In genomic region chr6:84105215-84105941, GRCh38 we compare ENCODE assay signal across 7 cellular contexts.
A peak's percentile ranks its signal among the peaks of the same experiment; 100 is the strongest.
DNase-seq lines count a peak whose midpoint lies in the region; ATAC-seq and TF ChIP-seq lines count a peak whose summit lies in the region.
"Not testable (repeated sequence)": the region's sequence is repeated elsewhere in the genome, so short reads cannot be mapped to it uniquely, and the experiment has no call there.

No MANE protein-coding gene starts in this region.

- in situ Hi-C loops in Caki2 (cut with HindIII; ENCODE audit: low pct_unique_long_range_greater_than_20kb, low sequenced_read_pairs): not testable (repeated sequence)

- peak overlapping the region; percentile 39; the same call in 1 of the 2 replicates for H3K27ac Mint-ChIP-seq in HFFc6

- not testable (repeated sequence) for H3K4me3 ChIP-seq in NB4 (ENCODE audit: low read depth, low read length); foreskin fibroblast (ENCODE audit: low read depth in 1 of 2, low read length in 2 of 2); mucosa of descending colon

- H3K9me3 ChIP-seq in mucosa of descending colon: not testable (repeated sequence)

- TF ChIP-seq POLR2A in NB4 (IDR thresholded peaks at IDR 0.05; ENCODE audit: extremely low read depth, insufficient read length): not testable (repeated sequence)

- not testable (repeated sequence) for H3K27me3 Mint-ChIP-seq in HFFc6 (ENCODE audit: insufficient read depth)

- peaks cover 31% of the 10 kb centered on the region for H3K4me1 Mint-ChIP-seq in HFFc6 (ENCODE audit: low read depth)

- not testable (repeated sequence) for H3K36me3 Mint-ChIP-seq in HFFc6 (ENCODE audit: low read depth)

- not testable (repeated sequence) for H3K4me1 ChIP-seq in mucosa of descending colon (ENCODE audit: low read depth)

- ATAC-seq in mucosa of descending colon: peak; percentile 47

- not testable (repeated sequence) for TF ChIP-seq CTCF in HFFc6 (IDR thresholded peaks at IDR 0.05); NB4 (IDR thresholded peaks at IDR 0.05; ENCODE audit: low read depth, low read length); foreskin fibroblast (IDR thresholded peaks at IDR 0.05; ENCODE audit: low read depth, low read length); mucosa of descending colon (IDR thresholded peaks at IDR 0.05)

- not testable (repeated sequence) for H3K4me3 Mint-ChIP-seq in HFFc6

- DNase-seq in Caki2 (ENCODE audit: low read depth) (peak; percentile 50), HFFc6 (peak; percentile 52), NB4 (ENCODE audit: low read depth) (peak; percentile 15), T1000 (lab: John Stamatoyannopoulos, UW) (peak; percentile 19), dermis blood vessel endothelial cell (peak; percentile 18), foreskin fibroblast (peak; percentile 52 to 79)
- DNase-seq in mucosa of descending colon: not testable (repeated sequence)

- intact Hi-C loops in mucosa of descending colon (cut with DNase I, micrococcal nuclease): not testable (repeated sequence)

- H3K9me3 Mint-ChIP-seq in HFFc6: not testable (repeated sequence)

- H3K36me3 ChIP-seq in mucosa of descending colon (ENCODE audit: low read depth): not testable (repeated sequence)
